ENCODE assay signal across 8 cellular contexts in the genomic region with DNA sequence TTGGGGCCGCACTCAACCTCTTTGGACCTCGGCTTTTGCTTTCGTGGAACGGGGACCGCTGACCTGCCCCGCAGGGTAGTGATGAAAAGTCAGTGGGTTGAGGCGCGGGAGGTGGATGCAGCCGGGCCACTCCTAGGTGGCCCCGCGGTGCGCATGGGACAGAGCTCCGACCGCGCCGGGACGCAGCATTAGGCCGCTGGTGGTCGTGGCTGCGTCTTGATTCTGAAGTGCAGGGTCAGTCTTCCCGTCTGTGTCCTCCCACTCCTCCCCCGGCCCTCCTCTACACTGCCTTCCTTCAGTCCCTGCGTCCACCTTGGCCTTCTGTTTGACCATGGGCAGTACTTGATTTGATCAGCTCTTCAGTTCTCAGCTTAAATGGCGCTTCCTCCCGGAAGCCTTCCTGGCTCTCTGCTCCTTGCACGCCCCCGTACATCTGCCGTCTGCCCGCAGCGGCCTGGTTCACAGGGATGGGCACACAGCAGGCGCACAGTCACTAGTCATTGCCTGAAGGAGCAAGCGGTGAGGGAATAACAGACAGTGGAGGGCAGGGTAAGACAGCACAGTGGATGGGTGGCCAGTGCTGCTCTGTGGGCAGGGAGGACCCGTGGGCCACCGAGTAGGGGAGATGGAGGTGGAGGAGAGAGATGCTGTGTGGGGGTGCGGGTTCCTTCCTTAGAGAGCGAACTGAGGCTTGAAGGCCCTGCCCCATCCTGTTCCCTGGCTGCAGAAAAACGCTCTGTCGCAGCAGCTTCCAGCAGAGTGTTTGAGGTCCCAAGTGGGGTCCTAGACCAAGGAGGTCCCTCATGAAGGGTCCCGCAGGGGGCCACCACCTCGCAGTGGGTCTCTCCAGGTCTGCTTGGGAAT. TPM values are rescaled to one million over a fixed set of nuclear protein-coding genes. Genes with fewer than 3 reads are reported as not detected.
DNase-seq lines count a peak whose midpoint lies in the region; ATAC-seq and TF ChIP-seq lines count a peak whose summit lies in the region.

No MANE protein-coding gene starts in this region.

- H3K4me3 ChIP-seq in heart right ventricle (peak overlapping the region; percentile 40 to 88 (median 68)), psoas muscle (peak overlapping the region; percentile 78)

- peak overlapping the region in 8 of 10 donors; percentile 10 to 93 (median 69) for H3K27ac ChIP-seq in heart right ventricle
- H3K27ac ChIP-seq in psoas muscle: peak overlapping the region; percentile 16

- intact Hi-C loops in activated T-helper 1 cell treated with anti-CD3 and anti-CD28 coated beads, Interleukin-12 subunit alpha, Interleukin-12 subunit beta, Interleukin-2, Interleukin-4 antibody, amounts not matched to agents 30 ng/mL and 10 ng/mL and 1 ng/mL, durations not matched to agents 14 hours and 24 hours and 36 hours (cut with micrococcal nuclease): loop anchor here (1.0 to 5.0 kb wide), 4 partner anchors 14 to 100 kb away; a partner anchor contains a TSS
- intact Hi-C loops in heart right ventricle (cut with DNase I): no loop called here
- intact Hi-C loops in psoas muscle (cut with DNase I): no loop called here

- ATAC-seq in heart right ventricle (peak in 7 of 8 donors; percentile 5 to 40 (median 14)), psoas muscle (peak in 1 of 4 donors; percentile 34)

- 17 to 19% methylated on average over 40 of the region's 40 CpGs for WGBS in heart right ventricle, 2 donors
- 16 to 31% (median 23%) methylated on average over 33 to 40 of the region's 40 CpGs for WGBS in psoas muscle, 3 donors

- H3K27ac Mint-ChIP-seq in activated T-helper 1 cell treated with anti-CD3 and anti-CD28 coated beads, Interleukin-12 subunit alpha, Interleukin-12 subunit beta, Interleukin-2, Interleukin-4 antibody, amounts not matched to agents 30 ng/mL and 10 ng/mL and 1 ng/mL, durations not matched to agents 14 hours and 24 hours and 36 hours: peak overlapping the region; percentile 95

- H3K36me3 ChIP-seq in heart right ventricle (peaks cover 0 to 25% (median 0%) of the 10 kb centered on the region in 9 donors), psoas muscle (ENCODE audit: insufficient read depth in 1 of 2, low read depth in 1 of 2) (no peaks in the 10 kb centered on the region)

- TF ChIP-seq CTCF in heart right ventricle (IDR thresholded peaks at IDR 0.05): no peak
- no peak for TF ChIP-seq CTCF in psoas muscle (IDR thresholded peaks at IDR 0.05)

- H3K9me3 Mint-ChIP-seq in activated T-helper 1 cell treated with anti-CD3 and anti-CD28 coated beads, Interleukin-12 subunit alpha, Interleukin-12 subunit beta, Interleukin-2, Interleukin-4 antibody, amounts not matched to agents 30 ng/mL and 10 ng/mL and 1 ng/mL, durations not matched to agents 14 hours and 24 hours and 36 hours: no peaks in the 10 kb centered on the region

- H3K9me3 ChIP-seq in heart right ventricle (no peaks in the 10 kb centered on the region), psoas muscle (no peaks in the 10 kb centered on the region)

- peak overlapping the region; percentile 94 for H3K4me3 Mint-ChIP-seq in activated T-helper 1 cell treated with anti-CD3 and anti-CD28 coated beads, Interleukin-12 subunit alpha, Interleukin-12 subunit beta, Interleukin-2, Interleukin-4 antibody, amounts not matched to agents 30 ng/mL and 10 ng/mL and 1 ng/mL, durations not matched to agents 14 hours and 24 hours and 36 hours

- peaks cover 0 to 68% (median 8%) of the 10 kb centered on the region in 9 donors for H3K4me1 ChIP-seq in heart right ventricle
- no peaks in the 10 kb centered on the region for H3K4me1 ChIP-seq in psoas muscle

- H3K36me3 Mint-ChIP-seq in activated T-helper 1 cell treated with anti-CD3 and anti-CD28 coated beads, Interleukin-12 subunit alpha, Interleukin-12 subunit beta, Interleukin-2, Interleukin-4 antibody, amounts not matched to agents 30 ng/mL and 10 ng/mL and 1 ng/mL, durations not matched to agents 14 hours and 24 hours and 36 hours (ENCODE audit: low read depth): peaks cover 6% of the 10 kb centered on the region

- peaks cover 0 to 5% (median 0%) of the 10 kb centered on the region in 7 donors for H3K27me3 ChIP-seq in heart right ventricle
- peaks cover 0 to 20% (median 0%) of the 10 kb centered on the region in 3 donors for H3K27me3 ChIP-seq in psoas muscle (ENCODE audit: insufficient read depth in 3 of 3, low read length in 2 of 3)

- H3K27me3 Mint-ChIP-seq in activated T-helper 1 cell treated with anti-CD3 and anti-CD28 coated beads, Interleukin-12 subunit alpha, Interleukin-12 subunit beta, Interleukin-2, Interleukin-4 antibody, amounts not matched to agents 30 ng/mL and 10 ng/mL and 1 ng/mL, durations not matched to agents 14 hours and 24 hours and 36 hours (ENCODE audit: insufficient read depth): no peaks in the 10 kb centered on the region

- DNase-seq in Daoy (ENCODE audit: low read depth) (peak; percentile 61), LHCN-M2 (ENCODE audit: low read depth) (peak; percentile 49), heart right ventricle (no peak), psoas muscle (no peak), dedifferentiated amniotic fluid mesenchymal stem cell (ENCODE audit: extremely low spot score) (no peak), NCI-H2196 treated with DMSO at 0.1 percent for 48 hours (lab: John Stamatoyannopoulos, UW; ENCODE audit: unreplicated experiment) (no peak), pons (ENCODE audit: low spot score) (no peak)
- no peak for DNase-seq in activated T-helper 1 cell treated with anti-CD3 and anti-CD28 coated beads, Interleukin-12 subunit alpha, Interleukin-12 subunit beta, Interleukin-2, Interleukin-4 antibody, amounts not matched to agents 30 ng/mL and 10 ng/mL and 1 ng/mL, durations not matched to agents 14 hours and 24 hours and 36 hours (ENCODE audit: low spot score)

- peaks cover 50% of the 10 kb centered on the region for H3K4me1 Mint-ChIP-seq in activated T-helper 1 cell treated with anti-CD3 and anti-CD28 coated beads, Interleukin-12 subunit alpha, Interleukin-12 subunit beta, Interleukin-2, Interleukin-4 antibody, amounts not matched to agents 30 ng/mL and 10 ng/mL and 1 ng/mL, durations not matched to agents 14 hours and 24 hours and 36 hours (ENCODE audit: low read depth)

RNA-seq across cellular contexts. Expression of a gene that starts 0.7 kb away (rescaled TPM):
- 1.8 and 4.3 TPM in 2 replicates for total RNA-seq in Daoy (2014; rRNA removed; shearing (Covaris generic))
- total RNA-seq in LHCN-M2 (2014; rRNA removed): 11.8 and 12.7 TPM in 2 replicates
- 2.0 TPM for polyA plus RNA-seq in LHCN-M2 (2012)
- 28.7 and 33.5 TPM in 2 replicates for total RNA-seq in activated T-helper 1 cell treated with anti-CD3 and anti-CD28 coated beads, Interleukin-12 subunit alpha, Interleukin-12 subunit beta, Interleukin-2, Interleukin-4 antibody, amounts not matched to agents 30 ng/mL and 10 ng/mL and 1 ng/mL, durations not matched to agents 14 hours and 24 hours and 36 hours
- total RNA-seq in heart right ventricle: 10 to 100 TPM in 2 of 10 donors, 1 to 10 TPM in 8; 2.5 to 29.3 (median 5.1) TPM
- polyA plus RNA-seq in heart right ventricle: 1 to 10 TPM; 5.6 to 7.3 TPM
- total RNA-seq in psoas muscle: 1 to 10 TPM; 3.7 to 5.1 (median 3.9) TPM
- 1 to 10 TPM; 1.5 to 6.1 (median 1.7) TPM for polyA plus RNA-seq in psoas muscle

RNA-seq across cellular contexts. Expression of a gene that starts 41.3 kb away (rescaled TPM):
- 130 and 131 TPM in 2 replicates for total RNA-seq in Daoy (2014; rRNA removed; shearing (Covaris generic))
- total RNA-seq in LHCN-M2 (2014; rRNA removed): 72.9 and 79.7 TPM in 2 replicates
- polyA plus RNA-seq in LHCN-M2 (2012): 35.5 TPM
- 96.0 and 96.5 TPM in 2 replicates for total RNA-seq in activated T-helper 1 cell treated with anti-CD3 and anti-CD28 coated beads, Interleukin-12 subunit alpha, Interleukin-12 subunit beta, Interleukin-2, Interleukin-4 antibody, amounts not matched to agents 30 ng/mL and 10 ng/mL and 1 ng/mL, durations not matched to agents 14 hours and 24 hours and 36 hours
- 10 to 100 TPM; 20.2 to 63.5 (median 23.0) TPM for total RNA-seq in heart right ventricle
- polyA plus RNA-seq in heart right ventricle: 10 to 100 TPM; 14.3 to 34.2 TPM
- total RNA-seq in psoas muscle: 10 to 100 TPM; 42.5 to 72.3 (median 47.7) TPM
- 10 to 100 TPM; 43.8 to 79.6 (median 71.5) TPM for polyA plus RNA-seq in psoas muscle

RNA-seq across cellular contexts. Expression of a gene that starts 42.5 kb away (rescaled TPM):
- total RNA-seq in Daoy (2014; rRNA removed; shearing (Covaris generic)): 53.6 and 60.0 TPM in 2 replicates
- total RNA-seq in LHCN-M2 (2014; rRNA removed): 50.3 and 57.8 TPM in 2 replicates
- 25.6 TPM for polyA plus RNA-seq in LHCN-M2 (2012)
- total RNA-seq in activated T-helper 1 cell treated with anti-CD3 and anti-CD28 coated beads, Interleukin-12 subunit alpha, Interleukin-12 subunit beta, Interleukin-2, Interleukin-4 antibody, amounts not matched to agents 30 ng/mL and 10 ng/mL and 1 ng/mL, durations not matched to agents 14 hours and 24 hours and 36 hours: 84.1 and 88.1 TPM in 2 replicates
- 10 to 100 TPM; 19.2 to 33.4 (median 26.2) TPM for total RNA-seq in heart right ventricle
- polyA plus RNA-seq in heart right ventricle: 10 to 100 TPM; 13.9 to 24.8 TPM
- 10 to 100 TPM; 20.6 to 28.2 (median 24.5) TPM for total RNA-seq in psoas muscle
- 10 to 100 TPM; 18.5 to 46.1 (median 32.4) TPM for polyA plus RNA-seq in psoas muscle

Comparison
In these comparisons a context has a peak if more than half of its experiments do, and no peak if none do; other contexts are left out.
1. DNase-seq: peak in Daoy (single experiment) and LHCN-M2 (single experiment); none in activated T-helper 1 cell treated with anti-CD3 and anti-CD28 coated beads, Interleukin-12 subunit alpha, Interleukin-12 subunit beta, Interleukin-2, Interleukin-4 antibody, amounts not matched to agents 30 ng/mL and 10 ng/mL and 1 ng/mL, durations not matched to agents 14 hours and 24 hours and 36 hours (single experiment), heart right ventricle (0 of 2), psoas muscle (0 of 2), dedifferentiated amniotic fluid mesenchymal stem cell (single experiment), NCI-H2196 treated with DMSO at 0.1 percent for 48 hours (single experiment) and pons (single experiment).